8 cellular contexts compared by ENCODE assay signal in genomic region chr4:17809667-17810066, GRCh38. TPM values are rescaled to one million over a fixed set of nuclear protein-coding genes. Genes with fewer than 3 reads are reported as not detected.
DNase-seq lines count a peak whose midpoint lies in the region; ATAC-seq and TF ChIP-seq lines count a peak whose summit lies in the region.

No MANE protein-coding gene starts in this region.

- peak overlapping the region; percentile 97 for H3K27ac ChIP-seq in left ventricle myocardium inferior (replicated peaks)
- H3K27ac ChIP-seq in breast epithelium: peak overlapping the region; percentile 95 to 98
- H3K27ac ChIP-seq in vagina: peak overlapping the region; percentile 97

- H3K36me3 Mint-ChIP-seq in mesothelial cell of epicardium: peaks cover 2% of the 10 kb centered on the region

- H3K36me3 ChIP-seq in left ventricle myocardium inferior (peaks cover under 1% of the 10 kb centered on the region), breast epithelium (no peaks in the 10 kb centered on the region), vagina (no peaks in the 10 kb centered on the region)

- H3K4me1 Mint-ChIP-seq in mesothelial cell of epicardium: peaks cover 47% of the 10 kb centered on the region

- peak overlapping the region; percentile 94 for H3K4me3 Mint-ChIP-seq in mesothelial cell of epicardium

- DNase-seq in left ventricle myocardium inferior (no peak), Right ventricle myocardium superior (no peak), breast epithelium (ENCODE audit: low spot score in 2 of 2) (no peak), mesothelial cell of epicardium (ENCODE audit: low spot score in 2 of 2, unreplicated experiment in 2 of 2) (no peak), vagina (ENCODE audit: extremely low spot score in 2 of 2) (no peak), DMS79 (lab: John Stamatoyannopoulos, UW) (no peak), NCI-H2227 (lab: John Stamatoyannopoulos, UW; ENCODE audit: unreplicated experiment) (no peak)

- no peak for ATAC-seq in Right ventricle myocardium superior (ENCODE audit: poor library complexity)
- no peak for ATAC-seq in HG02852 (IDR thresholded peaks at IDR 0.05; ENCODE audit: unreplicated experiment)

- peak overlapping the region; percentile 100 for H3K27ac Mint-ChIP-seq in mesothelial cell of epicardium

- H3K27me3 ChIP-seq in left ventricle myocardium inferior (ENCODE audit: low read depth): no peaks in the 10 kb centered on the region
- no peaks in the 10 kb centered on the region for H3K27me3 ChIP-seq in breast epithelium
- no peaks in the 10 kb centered on the region for H3K27me3 ChIP-seq in vagina

- no peaks in the 10 kb centered on the region for H3K9me3 Mint-ChIP-seq in mesothelial cell of epicardium

- H3K9me3 ChIP-seq in left ventricle myocardium inferior (replicated peaks): no peaks in the 10 kb centered on the region
- no peaks in the 10 kb centered on the region for H3K9me3 ChIP-seq in breast epithelium
- H3K9me3 ChIP-seq in vagina: no peaks in the 10 kb centered on the region

- peak overlapping the region; percentile 82 for H3K4me3 ChIP-seq in left ventricle myocardium inferior
- H3K4me3 ChIP-seq in breast epithelium: peak overlapping the region; percentile 83 to 92 (median 87)
- peak overlapping the region; percentile 92 to 97 for H3K4me3 ChIP-seq in vagina

- peaks cover 58% of the 10 kb centered on the region for H3K4me1 ChIP-seq in left ventricle myocardium inferior
- H3K4me1 ChIP-seq in breast epithelium: peaks cover 0 to 10% of the 10 kb centered on the region in 2 donors
- H3K4me1 ChIP-seq in vagina: peaks cover 50% of the 10 kb centered on the region

- intact Hi-C loops in left ventricle myocardium inferior (cut with micrococcal nuclease) (loop anchor here (10.0 kb wide), 1 partner anchor 265 kb away; no protein-coding TSS in a partner anchor), Right ventricle myocardium superior (cut with DNase I) (loop anchor here (5.0 to 10.0 kb wide), 3 partner anchors 213 to 555 kb away; partner anchors contain the start of gene LCORL), breast epithelium (cut with DNase I; ENCODE audit: low total_unique reads) (loop anchor here (5.0 to 10.0 kb wide), 2 partner anchors 1705 to 1907 kb away; no protein-coding TSS in a partner anchor), vagina (cut with DNase I) (loop anchor here (5.0 kb wide), 1 partner anchor 213 kb away; the partner anchor contains the start of gene LCORL)

- no peak for TF ChIP-seq POLR2A in breast epithelium (IDR thresholded peaks at IDR 0.05)
- TF ChIP-seq POLR2A in vagina (IDR thresholded peaks at IDR 0.05): no peak

- no peak for TF ChIP-seq CTCF in left ventricle myocardium inferior (IDR thresholded peaks at IDR 0.05; ENCODE audit: borderline replicate concordance)
- TF ChIP-seq CTCF in breast epithelium (IDR thresholded peaks at IDR 0.05): no peak
- no peak for TF ChIP-seq CTCF in mesothelial cell of epicardium (IDR thresholded peaks at IDR 0.05; ENCODE audit: unreplicated experiment)
- TF ChIP-seq CTCF in vagina (IDR thresholded peaks at IDR 0.05): no peak

- no peaks in the 10 kb centered on the region for H3K27me3 Mint-ChIP-seq in mesothelial cell of epicardium (ENCODE audit: low read depth)

RNA-seq across cellular contexts. Expression of gene DCAF16, which starts 0.9 kb away (rescaled TPM):
- total RNA-seq in left ventricle myocardium inferior (14.5 TPM), Right ventricle myocardium superior (13.4 TPM), breast epithelium (10 to 100 TPM; 28.0 to 41.3 (median 28.2) TPM), mesothelial cell of epicardium (78.8 to 91.0 TPM (median 84.8 TPM) in 3 replicates), vagina (26.5 TPM)

RNA-seq across cellular contexts. Expression of gene NCAPG, which starts 1.1 kb away (rescaled TPM):
- total RNA-seq in left ventricle myocardium inferior (0.38 TPM), Right ventricle myocardium superior (0.59 TPM), breast epithelium (under 1 TPM; 0.33 to 0.96 (median 0.59) TPM), mesothelial cell of epicardium (13.6 to 17.0 TPM (median 15.7 TPM) in 3 replicates), vagina (1.5 TPM)

RNA-seq across cellular contexts. Expression of gene FAM184B, which starts 28.2 kb away (rescaled TPM):
- not detected for total RNA-seq in left ventricle myocardium inferior
- not detected for total RNA-seq in Right ventricle myocardium superior
- under 1 TPM in 2 of 3 donors, not detected in 1; 0.33 to 0.59 TPM for total RNA-seq in breast epithelium
- 0.04 TPM in 2 of 3 replicates, not detected in the other for total RNA-seq in mesothelial cell of epicardium
- total RNA-seq in vagina: not detected
